Comparison of ENCODE assay signal across 1 cellular context in the genomic region with DNA sequence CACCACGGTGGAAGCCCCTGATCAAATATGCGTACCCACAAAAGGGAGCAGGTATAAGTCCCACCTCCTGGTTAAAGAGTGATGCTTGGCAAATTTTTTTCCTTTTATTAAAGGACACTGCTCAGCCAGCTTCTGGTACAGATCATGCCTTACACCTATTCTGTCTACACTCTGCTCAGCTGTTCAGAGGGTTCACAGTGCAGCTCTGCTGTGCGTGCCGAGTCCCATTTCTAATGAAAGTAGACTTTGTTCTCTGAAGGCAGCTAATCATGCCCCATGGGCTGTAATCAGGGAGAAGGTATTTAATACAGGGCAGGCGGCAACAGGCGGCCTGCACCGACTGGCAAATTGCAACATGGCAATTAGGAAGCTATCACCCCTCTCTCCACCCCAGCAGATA.
TF ChIP-seq lines count a peak whose summit lies in the region.

No MANE protein-coding gene starts in this region.

TF ChIP-seq in HepG2, 621 proteins besides CTCF, POLR2A, EP300 and RAD21 (continued from another document and continues in another):
- TF ChIP-seq AKNA (CRISPR knock-in tag; IDR thresholded peaks at IDR 0.05; ENCODE audit: borderline replicate concordance) (no peak), HOXA3 (CRISPR knock-in tag; IDR thresholded peaks at IDR 0.05) (peak; percentile 56; the same call in 1 of the 2 replicates), NR2F6 (IDR thresholded peaks at IDR 0.05) (no peak; the same call in 1 of the 2 replicates), NR2F6 (CRISPR knock-in tag; IDR thresholded peaks at IDR 0.05) (peak; percentile 39; the same call in 1 of the 2 replicates), ZSCAN9 (CRISPR knock-in tag; IDR thresholded peaks at IDR 0.05; ENCODE audit: borderline replicate concordance) (peak; percentile 46; the same call in 1 of the 2 replicates), ZNF354B (CRISPR knock-in tag; IDR thresholded peaks at IDR 0.05) (no peak), ZFP36L1 (CRISPR knock-in tag; IDR thresholded peaks at IDR 0.05) (no peak), ZNF274 (CRISPR knock-in tag; IDR thresholded peaks at IDR 0.05) (no peak), ZMAT3 (CRISPR knock-in tag; conservative IDR thresholded peaks at IDR 0.05) (0 out of 2 replicates have a peak, but pooled peaks have one; percentile 41), REL (CRISPR knock-in tag; conservative IDR thresholded peaks at IDR 0.05) (no peak), PAF1 (CRISPR knock-in tag; IDR thresholded peaks at IDR 0.05) (no peak), ISX (CRISPR knock-in tag; conservative IDR thresholded peaks at IDR 0.05) (no peak), U2AF1 (optimal IDR thresholded peaks at IDR 0.05; ENCODE audit: low read depth, low read length) (no peak), ZNF331 (CRISPR knock-in tag; IDR thresholded peaks at IDR 0.05) (peak; percentile 86), ASH2L (IDR thresholded peaks at IDR 0.05; ENCODE audit: insufficient read length, low read depth, low read length) (peak; percentile 30), KLF16 (CRISPR knock-in tag; IDR thresholded peaks at IDR 0.05) (no peak), HNF1A (IDR thresholded peaks at IDR 0.05; ENCODE audit: low read depth) (no peak), HNF1A (CRISPR knock-in tag; IDR thresholded peaks at IDR 0.05; ENCODE audit: borderline replicate concordance) (no peak), ZNF841 (CRISPR knock-in tag; IDR thresholded peaks at IDR 0.05; ENCODE audit: borderline replicate concordance) (no peak), TERF1 (CRISPR knock-in tag; IDR thresholded peaks at IDR 0.05) (no peak), GATAD1 (CRISPR knock-in tag; IDR thresholded peaks at IDR 0.05) (no peak), MIXL1 (CRISPR knock-in tag; IDR thresholded peaks at IDR 0.05) (peak; percentile 80), IKZF4 (CRISPR knock-in tag; IDR thresholded peaks at IDR 0.05; ENCODE audit: borderline replicate concordance, low read depth, not compliant biosample characterization) (no peak), YEATS4 (CRISPR knock-in tag; IDR thresholded peaks at IDR 0.05; ENCODE audit: borderline replicate concordance) (0 out of 2 replicates have a peak, but pooled peaks have one; percentile 22), HCFC1 (IDR thresholded peaks at IDR 0.05; ENCODE audit: low read depth, low read length) (no peak), RCOR2 (CRISPR knock-in tag; IDR thresholded peaks at IDR 0.05) (peak; percentile 58; the same call in 1 of the 2 replicates), TGIF2 (CRISPR knock-in tag; IDR thresholded peaks at IDR 0.05) (no peak), KDM5A (IDR thresholded peaks at IDR 0.05; ENCODE audit: borderline replicate concordance, low read length) (no peak), ATAD3A (CRISPR knock-in tag; IDR thresholded peaks at IDR 0.05) (no peak), PITX1 (CRISPR knock-in tag; IDR thresholded peaks at IDR 0.05) (peak; percentile 58; the same call in 1 of the 2 replicates), MEIS1 (CRISPR knock-in tag; IDR thresholded peaks at IDR 0.05; ENCODE audit: borderline replicate concordance) (no peak)
- TF ChIP-seq, protein P1, sequence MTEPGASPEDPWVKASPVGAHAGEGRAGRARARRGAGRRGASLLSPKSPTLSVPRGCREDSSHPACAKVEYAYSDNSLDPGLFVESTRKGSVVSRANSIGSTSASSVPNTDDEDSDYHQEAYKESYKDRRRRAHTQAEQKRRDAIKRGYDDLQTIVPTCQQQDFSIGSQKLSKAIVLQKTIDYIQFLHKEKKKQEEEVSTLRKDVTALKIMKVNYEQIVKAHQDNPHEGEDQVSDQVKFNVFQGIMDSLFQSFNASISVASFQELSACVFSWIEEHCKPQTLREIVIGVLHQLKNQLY (CRISPR knock-in tag; IDR thresholded peaks at IDR 0.05) = peak; percentile 72; the same call in 1 of the 2 replicates
- TF ChIP-seq, protein P2, sequence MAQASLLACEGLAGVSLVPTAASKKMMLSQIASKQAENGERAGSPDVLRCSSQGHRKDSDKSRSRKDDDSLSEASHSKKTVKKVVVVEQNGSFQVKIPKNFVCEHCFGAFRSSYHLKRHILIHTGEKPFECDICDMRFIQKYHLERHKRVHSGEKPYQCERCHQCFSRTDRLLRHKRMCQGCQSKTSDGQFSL (CRISPR knock-in tag; IDR thresholded peaks at IDR 0.05) = no peak
- TF ChIP-seq, protein P3, sequence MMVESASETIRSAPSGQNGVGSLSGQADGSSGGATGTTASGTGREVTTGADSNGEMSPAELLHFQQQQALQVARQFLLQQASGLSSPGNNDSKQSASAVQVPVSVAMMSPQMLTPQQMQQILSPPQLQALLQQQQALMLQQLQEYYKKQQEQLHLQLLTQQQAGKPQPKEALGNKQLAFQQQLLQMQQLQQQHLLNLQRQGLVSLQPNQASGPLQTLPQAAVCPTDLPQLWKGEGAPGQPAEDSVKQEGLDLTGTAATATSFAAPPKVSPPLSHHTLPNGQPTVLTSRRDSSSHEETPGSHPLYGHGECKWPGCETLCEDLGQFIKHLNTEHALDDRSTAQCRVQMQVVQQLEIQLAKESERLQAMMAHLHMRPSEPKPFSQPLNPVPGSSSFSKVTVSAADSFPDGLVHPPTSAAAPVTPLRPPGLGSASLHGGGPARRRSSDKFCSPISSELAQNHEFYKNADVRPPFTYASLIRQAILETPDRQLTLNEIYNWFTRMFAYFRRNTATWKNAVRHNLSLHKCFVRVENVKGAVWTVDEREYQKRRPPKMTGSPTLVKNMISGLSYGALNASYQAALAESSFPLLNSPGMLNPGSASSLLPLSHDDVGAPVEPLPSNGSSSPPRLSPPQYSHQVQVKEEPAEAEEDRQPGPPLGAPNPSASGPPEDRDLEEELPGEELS (CRISPR knock-in tag; IDR thresholded peaks at IDR 0.05) = peak; percentile 27; the same call in 1 of the 2 replicates
- TF ChIP-seq, protein P4, sequence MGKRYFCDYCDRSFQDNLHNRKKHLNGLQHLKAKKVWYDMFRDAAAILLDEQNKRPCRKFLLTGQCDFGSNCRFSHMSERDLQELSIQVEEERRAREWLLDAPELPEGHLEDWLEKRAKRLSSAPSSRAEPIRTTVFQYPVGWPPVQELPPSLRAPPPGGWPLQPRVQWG (CRISPR knock-in tag; IDR thresholded peaks at IDR 0.05; ENCODE audit: borderline replicate concordance, low read depth) = no peak
- TF ChIP-seq, protein P5, sequence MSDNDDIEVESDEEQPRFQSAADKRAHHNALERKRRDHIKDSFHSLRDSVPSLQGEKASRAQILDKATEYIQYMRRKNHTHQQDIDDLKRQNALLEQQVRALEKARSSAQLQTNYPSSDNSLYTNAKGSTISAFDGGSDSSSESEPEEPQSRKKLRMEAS (IDR thresholded peaks at IDR 0.05) = peak; percentile 41
- TF ChIP-seq, protein P6, sequence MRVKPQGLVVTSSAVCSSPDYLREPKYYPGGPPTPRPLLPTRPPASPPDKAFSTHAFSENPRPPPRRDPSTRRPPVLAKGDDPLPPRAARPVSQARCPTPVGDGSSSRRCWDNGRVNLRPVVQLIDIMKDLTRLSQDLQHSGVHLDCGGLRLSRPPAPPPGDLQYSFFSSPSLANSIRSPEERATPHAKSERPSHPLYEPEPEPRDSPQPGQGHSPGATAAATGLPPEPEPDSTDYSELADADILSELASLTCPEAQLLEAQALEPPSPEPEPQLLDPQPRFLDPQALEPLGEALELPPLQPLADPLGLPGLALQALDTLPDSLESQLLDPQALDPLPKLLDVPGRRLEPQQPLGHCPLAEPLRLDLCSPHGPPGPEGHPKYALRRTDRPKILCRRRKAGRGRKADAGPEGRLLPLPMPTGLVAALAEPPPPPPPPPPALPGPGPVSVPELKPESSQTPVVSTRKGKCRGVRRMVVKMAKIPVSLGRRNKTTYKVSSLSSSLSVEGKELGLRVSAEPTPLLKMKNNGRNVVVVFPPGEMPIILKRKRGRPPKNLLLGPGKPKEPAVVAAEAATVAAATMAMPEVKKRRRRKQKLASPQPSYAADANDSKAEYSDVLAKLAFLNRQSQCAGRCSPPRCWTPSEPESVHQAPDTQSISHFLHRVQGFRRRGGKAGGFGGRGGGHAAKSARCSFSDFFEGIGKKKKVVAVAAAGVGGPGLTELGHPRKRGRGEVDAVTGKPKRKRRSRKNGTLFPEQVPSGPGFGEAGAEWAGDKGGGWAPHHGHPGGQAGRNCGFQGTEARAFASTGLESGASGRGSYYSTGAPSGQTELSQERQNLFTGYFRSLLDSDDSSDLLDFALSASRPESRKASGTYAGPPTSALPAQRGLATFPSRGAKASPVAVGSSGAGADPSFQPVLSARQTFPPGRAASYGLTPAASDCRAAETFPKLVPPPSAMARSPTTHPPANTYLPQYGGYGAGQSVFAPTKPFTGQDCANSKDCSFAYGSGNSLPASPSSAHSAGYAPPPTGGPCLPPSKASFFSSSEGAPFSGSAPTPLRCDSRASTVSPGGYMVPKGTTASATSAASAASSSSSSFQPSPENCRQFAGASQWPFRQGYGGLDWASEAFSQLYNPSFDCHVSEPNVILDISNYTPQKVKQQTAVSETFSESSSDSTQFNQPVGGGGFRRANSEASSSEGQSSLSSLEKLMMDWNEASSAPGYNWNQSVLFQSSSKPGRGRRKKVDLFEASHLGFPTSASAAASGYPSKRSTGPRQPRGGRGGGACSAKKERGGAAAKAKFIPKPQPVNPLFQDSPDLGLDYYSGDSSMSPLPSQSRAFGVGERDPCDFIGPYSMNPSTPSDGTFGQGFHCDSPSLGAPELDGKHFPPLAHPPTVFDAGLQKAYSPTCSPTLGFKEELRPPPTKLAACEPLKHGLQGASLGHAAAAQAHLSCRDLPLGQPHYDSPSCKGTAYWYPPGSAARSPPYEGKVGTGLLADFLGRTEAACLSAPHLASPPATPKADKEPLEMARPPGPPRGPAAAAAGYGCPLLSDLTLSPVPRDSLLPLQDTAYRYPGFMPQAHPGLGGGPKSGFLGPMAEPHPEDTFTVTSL (CRISPR knock-in tag; IDR thresholded peaks at IDR 0.05; ENCODE audit: borderline replicate concordance) = no peak
